Comparison of ENCODE assay signal across 8 cellular contexts in genomic region chr2:160252278-160252887, GRCh38. TPM values are rescaled to one million over a fixed set of nuclear protein-coding genes. Genes with fewer than 3 reads are reported as not detected.
A peak's percentile ranks its signal among the peaks of the same experiment; 100 is the strongest.
DNase-seq lines count a peak whose midpoint lies in the region; ATAC-seq and TF ChIP-seq lines count a peak whose summit lies in the region.

No MANE protein-coding gene starts in this region.

- H3K9me2 ChIP-seq in HCT116 (ENCODE audit: insufficient read depth), result no peaks in the 10 kb centered on the region

- H3K27ac ChIP-seq in HCT116 (ENCODE audit: low read depth, low read length) (no peak overlapping the region), prostate gland (no peak overlapping the region)

- H3K4me3 ChIP-seq in HCT116 (replicated peaks in 1 of 2; ENCODE audit: low read depth in 1 of 2, low read length in 2 of 2) (no peak overlapping the region), fibroblast of mammary gland (ENCODE audit: control insufficient read depth, low read depth, low read length) (no peak overlapping the region), prostate gland (no peak overlapping the region), MG63 (no peak overlapping the region)

- no peaks in the 10 kb centered on the region for H3K9me3 ChIP-seq in HCT116 (ENCODE audit: control insufficient read depth in 1 of 2, insufficient read depth in 1 of 2, low read depth in 1 of 2, low read length in 2 of 2)
- H3K9me3 ChIP-seq in prostate gland, result no peaks in the 10 kb centered on the region
- H3K9me3 ChIP-seq in MG63, result no peaks in the 10 kb centered on the region

- no peaks in the 10 kb centered on the region for H3K79me2 ChIP-seq in HCT116 (ENCODE audit: insufficient read depth, low read length)

- CTCF ChIA-PET in HCT116 (lab: Charles Lee), result interaction anchor here (0.7 to 2.3 kb wide), 18 partner anchors 8 to 811 kb away, joined by 3 to 11 read pairs (median 3); no protein-coding TSS in a partner anchor

- intact Hi-C loops in HCT116 (cut with micrococcal nuclease), result loop anchor here (1.0 to 5.0 kb wide), 2 partner anchors 140 to 742 kb away; no protein-coding TSS in a partner anchor
- intact Hi-C loops in prostate gland (cut with DNase I), result loop anchor here (5.0 kb wide), 1 partner anchor 740 kb away; no protein-coding TSS in a partner anchor

- H3K4me1 ChIP-seq in HCT116 (ENCODE audit: control insufficient read depth in 1 of 2, insufficient read depth in 2 of 2, low read length in 2 of 2) (no peaks in the 10 kb centered on the region), prostate gland (replicated peaks) (no peaks in the 10 kb centered on the region)

- H4K20me1 ChIP-seq in HCT116 (ENCODE audit: insufficient read depth), result no peaks in the 10 kb centered on the region

- ATAC-seq in HCT116 (peak; percentile 47; the same call in 1 of the 2 replicates), HG03095 (IDR thresholded peaks at IDR 0.05; ENCODE audit: unreplicated experiment) (no peak)

- DNase-seq in Ammon's horn (ENCODE audit: low spot score) (peak; percentile 52), HCT116 (ENCODE audit: low read depth, low spot score) (peak; percentile 34), RPMI7951 (ENCODE audit: low read depth) (peak; percentile 58), fibroblast of mammary gland (ENCODE audit: low read depth) (peak; percentile 56), prostate gland (ENCODE audit: low spot score) (no peak), MG63 (no peak)
- DNase-seq in stimulated activated CD4-positive, alpha-beta T cell treated with anti-CD3 and anti-CD28 coated beads, Interleukin-4, amount 100 ng/mL, for 1 hour, result no peak

- TF ChIP-seq POLR2A in HCT116 (IDR thresholded peaks at IDR 0.05; ENCODE audit: borderline replicate concordance, extremely low read depth, insufficient read depth, insufficient read length), result no peak
- TF ChIP-seq POLR2A in prostate gland (IDR thresholded peaks at IDR 0.05), result no peak

- peak overlapping the region; percentile 65 for H2AFZ ChIP-seq in HCT116 (ENCODE audit: low read depth, low read length, poor library complexity, severe bottlenecking)

- H3K36me3 ChIP-seq in HCT116 (ENCODE audit: control insufficient read depth in 1 of 2, insufficient read depth in 2 of 2, low read length in 2 of 2) (no peaks in the 10 kb centered on the region), prostate gland (no peaks in the 10 kb centered on the region), MG63 (no peaks in the 10 kb centered on the region)

- H3K27me3 ChIP-seq in HCT116 (ENCODE audit: insufficient read depth, low read length), result no peaks in the 10 kb centered on the region
- H3K27me3 ChIP-seq in prostate gland (replicated peaks; ENCODE audit: insufficient read depth), result no peaks in the 10 kb centered on the region
- H3K27me3 ChIP-seq in MG63, result no peaks in the 10 kb centered on the region

- no peak overlapping the region for H3K9ac ChIP-seq in HCT116 (ENCODE audit: low read length)

- WGBS in prostate gland, result 7% methylated on average over 1 of the region's 1 CpG

- TF ChIP-seq RAD21 in HCT116 (IDR thresholded peaks at IDR 0.05; ENCODE audit: low read depth), result peak; percentile 61

- BruUV-seq in HCT116 (replicated peaks; lab: Mats Ljungman, UMichigan), result no TSS peak

- POLR2A ChIA-PET in HCT116 (lab: Charles Lee), result interaction anchor here (1.3 kb wide), 1 partner anchor 11 kb away, joined by 6 read pairs; no protein-coding TSS in a partner anchor

- RAD21 ChIA-PET in HCT116 (lab: Charles Lee; ENCODE audit: low non-redundant PET in 1 of 2, low total read pairs in 2 of 2, uncharacterized antibody in 2 of 2, unreplicated experiment in 2 of 2), result interaction anchor here (1.3 to 1.4 kb wide), 3 partner anchors 72 to 742 kb away, joined by 3 to 4 read pairs (median 4); no protein-coding TSS in a partner anchor

- no peak overlapping the region for H3K4me2 ChIP-seq in HCT116 (ENCODE audit: low read length)

- TF ChIP-seq CTCF in HCT116 (IDR thresholded peaks at IDR 0.05 in 2 of 3, conservative IDR thresholded peaks at IDR 0.05 in 1 of 3; ENCODE audit: borderline replicate concordance in 1 of 3, insufficient read depth in 1 of 3, low read depth in 2 of 3, low read length in 2 of 3) (peak; percentile 55 to 76 (median 70)), fibroblast of mammary gland (conservative IDR thresholded peaks at IDR 0.05; ENCODE audit: control insufficient read depth, insufficient read depth, low read depth, low read length) (peak; percentile 83), prostate gland (IDR thresholded peaks at IDR 0.05) (peak; percentile 55 to 79 (median 77))

TF ChIP-seq in HCT116, 20 proteins besides CTCF, POLR2A, EP300 and RAD21:
- TF ChIP-seq CBX3 (IDR thresholded peaks at IDR 0.05; ENCODE audit: low read depth) (peak; percentile 40; the same call in 1 of the 2 replicates), EZH2phosphoT487 (IDR thresholded peaks at IDR 0.05; ENCODE audit: borderline replicate concordance) (no peak), CEBPB (IDR thresholded peaks at IDR 0.05; ENCODE audit: low read depth) (peak; percentile 15; the same call in 1 of the 2 replicates), EGR1 (IDR thresholded peaks at IDR 0.05; ENCODE audit: low read depth) (no peak), JUND (IDR thresholded peaks at IDR 0.05) (no peak), FOSL1 (IDR thresholded peaks at IDR 0.05; ENCODE audit: low read depth) (peak; percentile 33; the same call in 1 of the 2 replicates), SRF (IDR thresholded peaks at IDR 0.05; ENCODE audit: low read depth) (0 out of 2 replicates have a peak, but pooled peaks have one; percentile 18), ZNF274 (IDR thresholded peaks at IDR 0.05; ENCODE audit: low read depth, low read length) (no peak)

RNA-seq across cellular contexts. Expression of gene ITGB6, which starts 52.3 kb away (rescaled TPM):
- 0.12 TPM for total RNA-seq in HCT116 (2021; ENCODE audit: unreplicated experiment)
- polyA plus RNA-seq in HCT116 (2012), result 0.08 and 0.09 TPM in 2 replicates
- total RNA-seq in RPMI7951 (2014; rRNA removed; shearing (Covaris generic)), result 0.10 and 0.36 TPM in 2 replicates
- 10 to 100 TPM in 1 of 2 donors, 1 to 10 TPM in 1; 7.3 to 12.3 TPM for total RNA-seq in prostate gland
- not detected in 2 replicates for total RNA-seq in MG63 (2014; rRNA removed; shearing (Covaris generic); ENCODE audit: low replicate concordance)

Comparison
In these comparisons a context has a peak if more than half of its experiments do, and no peak if none do; other contexts are left out.
1. DNase-seq: peak in Ammon's horn (single experiment), HCT116 (single experiment), RPMI7951 (single experiment) and fibroblast of mammary gland (single experiment); none in prostate gland (single experiment), stimulated activated CD4-positive, alpha-beta T cell treated with anti-CD3 and anti-CD28 coated beads, Interleukin-4, amount 100 ng/mL, for 1 hour (single experiment) and MG63 (single experiment).
2. Peak in every context shown above with its lines, with median percentiles within 50 percentile points of each other: CTCF ChIP-seq.